17 cellular contexts compared by ENCODE assay signal in genomic region chr2:192828947-192829346, GRCh38.
DNase-seq lines count a peak whose midpoint lies in the region; ATAC-seq, FAIRE-seq and TF ChIP-seq lines count a peak whose summit lies in the region.
"Had no signal": no experiment of that assay in that cellular context is flagged by ENCODE, and none has a peak within 500 bp of the region (broad histone marks: within the 10 kb centered on the region; RNA-seq: fewer than 3 reads in every experiment).

No MANE protein-coding gene starts in this region.

- H3K36me3 Mint-ChIP-seq in chondrocyte (ENCODE audit: low read depth) = no peaks in the 10 kb centered on the region
- no peaks in the 10 kb centered on the region for H3K36me3 Mint-ChIP-seq in activated naive CD4-positive, alpha-beta T cell treated with anti-CD3 and anti-CD28 coated beads, Interleukin-2, amount 10 ng/mL, durations not matched to agents 7 days and 5 days
- H3K36me3 Mint-ChIP-seq: CD4-positive, CD25-positive, alpha-beta regulatory T cell had no signal

- H3K27ac Mint-ChIP-seq in chondrocyte (ENCODE audit: unreplicated experiment) = no peak overlapping the region
- no peak overlapping the region for H3K27ac Mint-ChIP-seq in activated naive CD4-positive, alpha-beta T cell treated with anti-CD3 and anti-CD28 coated beads, Interleukin-2, amount 10 ng/mL, durations not matched to agents 7 days and 5 days
- H3K27ac Mint-ChIP-seq: CD4-positive, CD25-positive, alpha-beta regulatory T cell had no signal

- no peak overlapping the region for H3K4me3 ChIP-seq in BE2C (ENCODE audit: low read depth, low read length)
- no peak overlapping the region for H3K4me3 ChIP-seq in pancreas

- H3K4me1 Mint-ChIP-seq in chondrocyte (ENCODE audit: low read depth) = no peaks in the 10 kb centered on the region
- no peaks in the 10 kb centered on the region for H3K4me1 Mint-ChIP-seq in activated naive CD4-positive, alpha-beta T cell treated with anti-CD3 and anti-CD28 coated beads, Interleukin-2, amount 10 ng/mL, durations not matched to agents 7 days and 5 days
- H3K4me1 Mint-ChIP-seq: CD4-positive, CD25-positive, alpha-beta regulatory T cell had no signal

- H3K27me3 ChIP-seq in BE2C = no peaks in the 10 kb centered on the region
- no peaks in the 10 kb centered on the region for H3K27me3 ChIP-seq in pancreas

- H3K27ac ChIP-seq in pancreas = no peak overlapping the region

- DNase-seq in BE2C = peak; percentile 65
- DNase-seq in Daoy (ENCODE audit: low read depth) = peak; percentile 4
- peak; percentile 65 for DNase-seq in chondrocyte (ENCODE audit: low spot score)
- DNase-seq in pancreas = peak in 4 of 6 donors; percentile 8 to 62 (median 42)
- DNase-seq in activated naive CD4-positive, alpha-beta T cell treated with anti-CD3 and anti-CD28 coated beads, Interleukin-2, amount 10 ng/mL, durations not matched to agents 7 days and 5 days = no peak
- DNase-seq: Caco-2; CD4-positive, CD25-positive, alpha-beta regulatory T cell; DMS153; EL; HCEC 1CT; MV-4-11; NCI-H1417; NCI-H1930; NCI-H748 treated with DMSO at 0.1 percent for 48 hours; SHP77 had no signal

- WGBS in pancreas, 2 donors = 76 to 84% methylated on average over 6 of the region's 6 CpGs

- intact Hi-C loops in pancreas (cut with DNase I) = no loop called here

- ATAC-seq in pancreas (no peak), HG03139 (IDR thresholded peaks at IDR 0.05; ENCODE audit: unreplicated experiment) (no peak), GM18861 (IDR thresholded peaks at IDR 0.05; ENCODE audit: unreplicated experiment) (no peak)

- CTCF ChIA-PET in activated naive CD4-positive, alpha-beta T cell treated with anti-CD3 and anti-CD28 coated beads, Interleukin-2, amount 10 ng/mL, durations not matched to agents 7 days and 5 days (lab: Charles Lee) = no interaction called here

- H3K9me3 Mint-ChIP-seq in chondrocyte (ENCODE audit: low read depth) = peaks cover 6% of the 10 kb centered on the region
- no peaks in the 10 kb centered on the region for H3K9me3 Mint-ChIP-seq in activated naive CD4-positive, alpha-beta T cell treated with anti-CD3 and anti-CD28 coated beads, Interleukin-2, amount 10 ng/mL, durations not matched to agents 7 days and 5 days

- H3K4me1 ChIP-seq in BE2C (no peaks in the 10 kb centered on the region), pancreas (no peaks in the 10 kb centered on the region)
- H3K4me1 ChIP-seq: Caco-2 had no signal

- H3K36me3 ChIP-seq in BE2C = no peaks in the 10 kb centered on the region
- no peaks in the 10 kb centered on the region for H3K36me3 ChIP-seq in pancreas

- H3K9me3 ChIP-seq in BE2C = no peaks in the 10 kb centered on the region
- no peaks in the 10 kb centered on the region for H3K9me3 ChIP-seq in pancreas
- H3K9me3 ChIP-seq: Caco-2 had no signal

- peaks cover 4% of the 10 kb centered on the region for H3K27me3 Mint-ChIP-seq in chondrocyte (ENCODE audit: low read depth)
- H3K27me3 Mint-ChIP-seq in activated naive CD4-positive, alpha-beta T cell treated with anti-CD3 and anti-CD28 coated beads, Interleukin-2, amount 10 ng/mL, durations not matched to agents 7 days and 5 days = no peaks in the 10 kb centered on the region
- H3K27me3 Mint-ChIP-seq: CD4-positive, CD25-positive, alpha-beta regulatory T cell had no signal

- no peak overlapping the region for H3K4me3 Mint-ChIP-seq in chondrocyte (ENCODE audit: unreplicated experiment)
- no peak overlapping the region for H3K4me3 Mint-ChIP-seq in activated naive CD4-positive, alpha-beta T cell treated with anti-CD3 and anti-CD28 coated beads, Interleukin-2, amount 10 ng/mL, durations not matched to agents 7 days and 5 days
- H3K4me3 Mint-ChIP-seq: CD4-positive, CD25-positive, alpha-beta regulatory T cell had no signal

- TF ChIP-seq CTCF in BE2C (IDR thresholded peaks at IDR 0.05; ENCODE audit: low read depth, low read length) (no peak), chondrocyte (IDR thresholded peaks at IDR 0.05) (no peak), pancreas (IDR thresholded peaks at IDR 0.05) (no peak)

- FAIRE-seq in pancreas (lab: Jason Lieb, UNC) = no peak
